In the genomic region with DNA sequence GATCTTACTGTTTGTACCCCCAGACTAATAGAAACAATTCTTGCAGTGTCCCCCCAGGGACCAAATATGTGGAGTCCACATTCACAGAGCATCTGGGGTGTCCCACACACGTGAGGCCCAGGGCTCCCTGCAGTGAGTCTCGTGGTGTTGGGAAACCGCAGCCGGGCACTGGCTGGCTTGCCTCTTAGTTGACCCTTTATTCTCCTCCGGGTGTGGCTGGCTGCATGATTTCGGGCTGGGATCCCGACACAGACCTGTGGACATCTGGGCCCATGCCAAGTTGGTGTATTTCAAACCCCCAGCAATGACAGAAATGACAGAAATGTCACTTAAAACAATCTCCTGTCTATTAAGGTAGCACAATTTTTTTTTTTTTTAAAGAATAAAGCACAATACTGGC, we compare ENCODE assay signal across 30 cellular contexts. TPM values are rescaled to one million over a fixed set of nuclear protein-coding genes. Genes with fewer than 3 reads are reported as not detected.
DNase-seq lines count a peak whose midpoint lies in the region; ATAC-seq and TF ChIP-seq lines count a peak whose summit lies in the region.
"Had no signal": no experiment of that assay in that cellular context is flagged by ENCODE, and none has a peak within 500 bp of the region (broad histone marks: within the 10 kb centered on the region; RNA-seq: fewer than 3 reads in every experiment).

No MANE protein-coding gene starts in this region.

- H3K79me1 ChIP-seq in IMR-90 (ENCODE audit: low read depth in 1 of 2, low read length in 2 of 2), result no peaks in the 10 kb centered on the region

- H3K4ac ChIP-seq in IMR-90 (ENCODE audit: low read depth, low read length), result no peak overlapping the region

- no peak overlapping the region for H3K14ac ChIP-seq in IMR-90 (replicated peaks; ENCODE audit: low read depth, low read length)

- POLR2A ChIA-PET in IMR-90 (lab: Charles Lee; ENCODE audit: unreplicated experiment), result no interaction called here

- H2AK5ac ChIP-seq in IMR-90 (ENCODE audit: low read depth, low read length), result peak overlapping the region; percentile 56; the same call in 1 of the 2 replicates

- H2BK120ac ChIP-seq in IMR-90 (ENCODE audit: low read depth, low read length), result peak overlapping the region; percentile 52; the same call in 1 of the 2 replicates

- no peak overlapping the region for H2BK15ac ChIP-seq in IMR-90 (ENCODE audit: low read depth, low read length)

- H2AK9ac ChIP-seq in IMR-90 (replicated peaks; ENCODE audit: low read depth, low read length, poor library complexity), result no peak overlapping the region

- no peak overlapping the region for H3K18ac ChIP-seq in IMR-90 (ENCODE audit: low read depth, low read length)

- H3K9ac ChIP-seq in IMR-90 (ENCODE audit: low read depth, low read length), result no peak overlapping the region
- H3K9ac ChIP-seq: neural progenitor cell had no signal

- no peak overlapping the region for H2AFZ ChIP-seq in IMR-90 (replicated peaks; ENCODE audit: low read length, poor library complexity)
- H2AFZ ChIP-seq: neural progenitor cell had no signal

- no peak overlapping the region for H3K23ac ChIP-seq in IMR-90 (ENCODE audit: low read depth, low read length)

- H3K56ac ChIP-seq in IMR-90 (ENCODE audit: extremely low read depth, insufficient read depth, low read length), result no peak overlapping the region

- no peak overlapping the region for H3K27ac ChIP-seq in IMR-90 (ENCODE audit: insufficient read depth, low read length)
- H3K27ac ChIP-seq in lower lobe of right lung, result no peak overlapping the region
- H3K27ac ChIP-seq: gastroesophageal sphincter, neural progenitor cell, Peyer's patch, prostate gland, SJSA1, transverse colon had no signal

- H3K27me3 ChIP-seq in IMR-90 (ENCODE audit: control insufficient read depth, insufficient read depth, low read length), result no peaks in the 10 kb centered on the region
- H3K27me3 ChIP-seq in lower lobe of right lung (ENCODE audit: low read depth), result no peaks in the 10 kb centered on the region
- H3K27me3 ChIP-seq: neural progenitor cell, Peyer's patch, SJSA1 had no signal

- TF ChIP-seq CTCF in IMR-90 (conservative IDR thresholded peaks at IDR 0.05; ENCODE audit: low read depth, low read length) (no peak), neural crest cell (conservative IDR thresholded peaks at IDR 0.05) (no peak), lower lobe of right lung (IDR thresholded peaks at IDR 0.05) (no peak)

- peak overlapping the region; percentile 22 for H3K27ac Mint-ChIP-seq in neural crest cell (ENCODE audit: unreplicated experiment)
- H3K27ac Mint-ChIP-seq: activated CD8-positive, alpha-beta T cell treated with anti-CD3 and anti-CD28 coated beads for 36 hours; neural progenitor cell had no signal

- TF ChIP-seq POLR2A in IMR-90 (IDR thresholded peaks at IDR 0.05; ENCODE audit: low read depth, low read length), result no peak

- BruUV-seq in IMR-90 (replicated peaks; lab: Mats Ljungman, UMichigan), result no TSS peak

- H3K4me2 ChIP-seq in IMR-90 (ENCODE audit: low read depth, low read length), result no peak overlapping the region
- H3K4me2 ChIP-seq: neural progenitor cell had no signal

- CTCF ChIA-PET in IMR-90 (lab: Yijun Ruan, JAX), result interaction anchor here (0.7 kb wide), 1 partner anchor 265 kb away, joined by 3 read pairs; no protein-coding TSS in a partner anchor

- no peak for TF ChIP-seq RAD21 in IMR-90 (IDR thresholded peaks at IDR 0.05; ENCODE audit: low read length)

- in situ Hi-C loops in IMR-90 (cut with MboI; ENCODE audit: low sequenced_read_pairs), result no loop called here

- H2BK5ac ChIP-seq in IMR-90 (ENCODE audit: low read depth, low read length, poor library complexity, severe bottlenecking), result no peak overlapping the region

- intact Hi-C loops in IMR-90 (cut with micrococcal nuclease) (no loop called here), lower lobe of right lung (cut with DNase I) (no loop called here)

- dilution Hi-C loops in IMR-90 (cut with HindIII; ENCODE audit: low sequenced_read_pairs, unreplicated experiment), result no loop called here

- H3K9me1 ChIP-seq in IMR-90 (ENCODE audit: insufficient read depth, low read length), result peaks cover 7% of the 10 kb centered on the region

- H3K27me3 Mint-ChIP-seq in neural crest cell (ENCODE audit: low read depth), result peaks cover 4% of the 10 kb centered on the region

- H3K9me3 Mint-ChIP-seq in neural crest cell, result peaks cover 2% of the 10 kb centered on the region

- H3K9me3 ChIP-seq in IMR-90 (ENCODE audit: control insufficient read depth, insufficient read depth, low read length) (no peaks in the 10 kb centered on the region), lower lobe of right lung (no peaks in the 10 kb centered on the region)
- H3K9me3 ChIP-seq: gastroesophageal sphincter, Peyer's patch, prostate gland, SJSA1, transverse colon had no signal

- H3K36me3 ChIP-seq in IMR-90 (ENCODE audit: control insufficient read depth, insufficient read depth, low read length), result no peaks in the 10 kb centered on the region
- no peaks in the 10 kb centered on the region for H3K36me3 ChIP-seq in lower lobe of right lung
- H3K36me3 ChIP-seq: gastroesophageal sphincter, neural progenitor cell, Peyer's patch, prostate gland, SJSA1, transverse colon had no signal

- H4K5ac ChIP-seq in IMR-90 (ENCODE audit: low read depth, low read length), result no peak overlapping the region

- H3K4me1 Mint-ChIP-seq in neural crest cell, result no peaks in the 10 kb centered on the region
- H3K4me1 Mint-ChIP-seq: neural progenitor cell had no signal

- H3K4me3 Mint-ChIP-seq in neural crest cell, result no peak overlapping the region
- H3K4me3 Mint-ChIP-seq: activated CD8-positive, alpha-beta T cell treated with anti-CD3 and anti-CD28 coated beads for 36 hours; neural progenitor cell had no signal

- no peaks in the 10 kb centered on the region for H3K36me3 Mint-ChIP-seq in neural crest cell (ENCODE audit: low read depth)

- no peak overlapping the region for H2BK20ac ChIP-seq in IMR-90 (ENCODE audit: low read depth, low read length)

- peak; percentile 30 for DNase-seq in A172 (ENCODE audit: low spot score)
- DNase-seq in IMR-90, result no peak
- DNase-seq in ecto neural progenitor cell (ENCODE audit: low spot score), result peak; percentile 26
- DNase-seq in neural crest cell (ENCODE audit: low read depth, low spot score), result no peak
- no peak for DNase-seq in activated effector memory CD4-positive, alpha-beta T cell treated with Interleukin-2 at 50 U/mL for 16 hours
- DNase-seq in lower lobe of right lung, result no peak
- no peak for DNase-seq in UCSD-AML1 (lab: John Stamatoyannopoulos, UW; ENCODE audit: unreplicated experiment)
- DNase-seq: activated CD4-positive, alpha-beta T cell treated with anti-CD3 and anti-CD28 coated beads for 1 hour; activated CD8-positive, alpha-beta T cell treated with anti-CD3 and anti-CD28 coated beads for 36 hours; activated gamma-delta T cell; C1 segment of cervical spinal cord; H7; NCI-H1436 treated with DMSO at 0.1 percent for 48 hours; NCI-H2107; NCI-H510A treated with DMSO at 0.1 percent for 48 hours; Peyer's patch; stimulated activated CD8-positive, alpha-beta memory T cell treated with anti-CD3 and anti-CD28 coated beads, Interleukin-4, amount 100 ng/mL, for 48 hours; T-helper 1 cell; transverse colon had no signal

- WGBS in IMR-90 (ENCODE audit: extremely low coverage in 2 of 2, insufficient read length in 1 of 2), 2 experiments, result 76% methylated on average over 4 of the region's 7 CpGs; no CpG with 5 or more reads in 1 of the 2 experiments

- H4K8ac ChIP-seq in IMR-90 (ENCODE audit: low read depth in 2 of 2, low read length in 2 of 2), result no peak overlapping the region

- H4K20me1 ChIP-seq in IMR-90 (ENCODE audit: insufficient read depth, low read length), result no peaks in the 10 kb centered on the region

- H3K4me3 ChIP-seq in IMR-90 (ENCODE audit: insufficient read depth, low read depth, low read length) (no peak overlapping the region), lower lobe of right lung (no peak overlapping the region)
- H3K4me3 ChIP-seq: gastroesophageal sphincter, neural progenitor cell, Peyer's patch, prostate gland, SJSA1, transverse colon had no signal

- H4K91ac ChIP-seq in IMR-90 (ENCODE audit: insufficient read depth, low read depth, low read length), result peak overlapping the region; percentile 4; the same call in 1 of the 2 replicates

- no peak for ATAC-seq in IMR-90 (ENCODE audit: low read depth)
- ATAC-seq in lower lobe of right lung, result no peak
- no peak for ATAC-seq in GM19455 (IDR thresholded peaks at IDR 0.05; ENCODE audit: unreplicated experiment)
- ATAC-seq: activated CD8-positive, alpha-beta T cell treated with anti-CD3 and anti-CD28 coated beads for 36 hours; esophagus mucosa; gastroesophageal sphincter had no signal

- peaks cover 6% of the 10 kb centered on the region for H3K4me1 ChIP-seq in IMR-90 (ENCODE audit: control insufficient read depth, insufficient read depth, low read length)
- peaks cover 4% of the 10 kb centered on the region for H3K4me1 ChIP-seq in lower lobe of right lung
- H3K4me1 ChIP-seq: neural progenitor cell, prostate gland had no signal

TF ChIP-seq in IMR-90, 13 proteins besides CTCF, POLR2A, EP300 and RAD21:
- TF ChIP-seq CHD1 (IDR thresholded peaks at IDR 0.05; ENCODE audit: low read depth, low read length), result no peak
- no peak for TF ChIP-seq ELK1 (IDR thresholded peaks at IDR 0.05; ENCODE audit: borderline replicate concordance, low read depth, low read length)
TF ChIP-seq in IMR-90: peak in this region for 0.

RNA-seq across cellular contexts. Expression of gene CLDN24, which starts 15.6 kb away (rescaled TPM):
- total RNA-seq in A172 (2014; rRNA removed; shearing (Covaris generic)), result not detected in 2 replicates
- total RNA-seq in IMR-90 (2012; rRNA removed) (not detected in 2 replicates), neural crest cell (not detected in 2 replicates), lower lobe of right lung (not detected)
- not detected in 2 replicates for polyA plus RNA-seq in IMR-90 (2012; rRNA removed)
- not detected in 2 replicates for polyA plus RNA-seq in IMR-90 (2012; cell fraction: cytosol; rRNA removed)
- not detected in 2 replicates for polyA plus RNA-seq in IMR-90 (2012; cell fraction: nucleus; rRNA removed; ENCODE audit: low replicate concordance)
- total RNA-seq: A673; activated CD8-positive, alpha-beta T cell treated with anti-CD3 and anti-CD28 coated beads for 36 hours; Daoy; gastroesophageal sphincter; H7; lower leg skin; M059J; Peyer's patch; prostate gland; SJSA1; transverse colon had no signal
- polyA plus RNA-seq: keratinocyte had no signal

RNA-seq across cellular contexts. Expression of gene CLDN22, which starts 17.8 kb away (rescaled TPM):
- not detected in 2 replicates for total RNA-seq in A172 (2014; rRNA removed; shearing (Covaris generic))
- total RNA-seq in IMR-90 (2012; rRNA removed) (not detected in 2 replicates), neural crest cell (not detected in 2 replicates), lower lobe of right lung (not detected)
- not detected in 2 replicates for polyA plus RNA-seq in IMR-90 (2012; rRNA removed)
- polyA plus RNA-seq in IMR-90 (2012; cell fraction: cytosol; rRNA removed), result not detected in 2 replicates
- 0.03 TPM in 1 of 2 replicates, not detected in the other for polyA plus RNA-seq in IMR-90 (2012; cell fraction: nucleus; rRNA removed; ENCODE audit: low replicate concordance)
- total RNA-seq: A673; activated CD8-positive, alpha-beta T cell treated with anti-CD3 and anti-CD28 coated beads for 36 hours; Daoy; H7; lower leg skin; Peyer's patch; prostate gland; SJSA1; transverse colon had no signal

Comparison
In these comparisons a context has a peak if more than half of its experiments do, and no peak if none do; other contexts are left out.
1. DNase-seq: peak in A172 (single experiment) and ecto neural progenitor cell (single experiment); none in IMR-90 (single experiment), neural crest cell (single experiment), activated effector memory CD4-positive, alpha-beta T cell treated with Interleukin-2 at 50 U/mL for 16 hours (single experiment), lower lobe of right lung (single experiment) and UCSD-AML1 (single experiment).